Comparison of ENCODE assay signal across 8 cellular contexts in genomic region chr12:66169221-66170170, GRCh38. TPM values are rescaled to one million over a fixed set of nuclear protein-coding genes. Genes with fewer than 3 reads are reported as not detected.
A peak's percentile ranks its signal among the peaks of the same experiment; 100 is the strongest.
DNase-seq lines count a peak whose midpoint lies in the region; ATAC-seq, FAIRE-seq and TF ChIP-seq lines count a peak whose summit lies in the region.

TSS of gene TMBIM4 (minus strand) at chr12:66169996. CDS start at chr12:66169951, 45 bp downstream.

- H3K27me3 ChIP-seq in psoas muscle (ENCODE audit: insufficient read depth in 3 of 3, low read length in 2 of 3), result no peaks in the 10 kb centered on the region

- TF ChIP-seq POLR2A in GM15510 (IDR thresholded peaks at IDR 0.05; ENCODE audit: borderline replicate concordance, extremely low read depth, insufficient read length), result peak; percentile 75

- peaks cover 23% of the 10 kb centered on the region for H3K4me1 Mint-ChIP-seq in T-helper 1 cell treated with Interleukin-12 subunit alpha and Interleukin-12 subunit beta and Interleukin-4 antibody, amounts not matched to agents 30 μg/mL and 1 μg/mL, for 36 hours (ENCODE audit: low read depth)

- peaks cover 3% of the 10 kb centered on the region for H3K27me3 Mint-ChIP-seq in T-helper 1 cell treated with Interleukin-12 subunit alpha and Interleukin-12 subunit beta and Interleukin-4 antibody, amounts not matched to agents 30 μg/mL and 1 μg/mL, for 36 hours (ENCODE audit: low read depth)

- intact Hi-C loops in left ventricle myocardium superior (cut with micrococcal nuclease) (loop anchor here (10.0 kb wide), 1 partner anchor 65 kb away; no protein-coding TSS in a partner anchor), psoas muscle (cut with DNase I) (loop anchor here in 1 of 2 donors (2.0 to 5.0 kb wide), 2 partner anchors 133 to 1098 kb away; partner anchors contain the start of genes CAND1 and HELB)

- peaks cover 0 to 9% of the 10 kb centered on the region in 2 donors for H3K36me3 ChIP-seq in psoas muscle (ENCODE audit: insufficient read depth in 1 of 2, low read depth in 1 of 2)

- no peak for FAIRE-seq in urothelium cell line (lab: Jason Lieb, UNC)

- peak; percentile 56 for TF ChIP-seq CTCF in psoas muscle (IDR thresholded peaks at IDR 0.05)

- peaks cover 13% of the 10 kb centered on the region for H3K4me1 ChIP-seq in psoas muscle

- H3K36me3 Mint-ChIP-seq in T-helper 1 cell treated with Interleukin-12 subunit alpha and Interleukin-12 subunit beta and Interleukin-4 antibody, amounts not matched to agents 30 μg/mL and 1 μg/mL, for 36 hours (ENCODE audit: low read depth), result peaks cover 33% of the 10 kb centered on the region

- H3K9me3 ChIP-seq in psoas muscle, result no peaks in the 10 kb centered on the region

- H3K4me3 Mint-ChIP-seq in T-helper 1 cell treated with Interleukin-12 subunit alpha and Interleukin-12 subunit beta and Interleukin-4 antibody, amounts not matched to agents 30 μg/mL and 1 μg/mL, for 36 hours, result peak within 1 kb of the TSS; percentile 95

- H3K9me3 Mint-ChIP-seq in T-helper 1 cell treated with Interleukin-12 subunit alpha and Interleukin-12 subunit beta and Interleukin-4 antibody, amounts not matched to agents 30 μg/mL and 1 μg/mL, for 36 hours, result peaks cover 16% of the 10 kb centered on the region

- DNase-seq in NCI-H1694 (lab: John Stamatoyannopoulos, UW) (peak; percentile 72), amniotic stem cell (lab: John Stamatoyannopoulos, UW) (peak; percentile 72), left ventricle myocardium superior (peak; percentile 91), psoas muscle (peak; percentile 88 to 94), urothelium cell line (ENCODE audit: low spot score) (peak; percentile 94)

- peak within 1 kb of the TSS; percentile 97 for H3K27ac Mint-ChIP-seq in T-helper 1 cell treated with Interleukin-12 subunit alpha and Interleukin-12 subunit beta and Interleukin-4 antibody, amounts not matched to agents 30 μg/mL and 1 μg/mL, for 36 hours

- ATAC-seq in HG02885 (IDR thresholded peaks at IDR 0.05; ENCODE audit: poor library complexity, unreplicated experiment) (peak; percentile 85), left ventricle myocardium superior (peak; percentile 97), psoas muscle (peak; percentile 94 to 96 (median 95))

- WGBS in psoas muscle, 3 donors, result 0 to 1% (median 0%) methylated on average over 60 to 67 of the region's 67 CpGs

- peak within 1 kb of the TSS; percentile 98 for H3K4me3 ChIP-seq in psoas muscle

- H3K27ac ChIP-seq in psoas muscle, result peak within 1 kb of the TSS; percentile 100

RNA-seq across cellular contexts. Expression of gene TMBIM4, which starts in this region (rescaled TPM):
- total RNA-seq in left ventricle myocardium superior (65.9 TPM), psoas muscle (10 to 100 TPM; 35.1 to 60.1 (median 42.3) TPM)
- polyA plus RNA-seq in psoas muscle, result 10 to 100 TPM; 40.7 to 64.8 (median 44.0) TPM

Comparison
In these comparisons a context has a peak if more than half of its experiments do, and no peak if none do; other contexts are left out.
1. Peak in every context shown above with its lines: DNase-seq, ATAC-seq, H3K4me3 ChIP-seq and H3K27ac ChIP-seq.